Comparison of ENCODE assay signal across 1 cellular context in genomic region chr9:127938298-127938690, GRCh38.
TF ChIP-seq lines count a peak whose summit lies in the region.

No MANE protein-coding gene starts in this region.

TF ChIP-seq in IMR-90, 13 proteins besides CTCF, POLR2A, EP300 and RAD21:
- TF ChIP-seq MAFK (IDR thresholded peaks at IDR 0.05; ENCODE audit: low read depth, low read length) (no peak), BHLHE40 (IDR thresholded peaks at IDR 0.05; ENCODE audit: low read depth, low read length) (no peak), SMC3 (IDR thresholded peaks at IDR 0.05; ENCODE audit: low read depth, low read length) (no peak)
TF ChIP-seq in IMR-90: peak in this region for 0.
